ENCODE assay signal across 23 cellular contexts in the genomic region with DNA sequence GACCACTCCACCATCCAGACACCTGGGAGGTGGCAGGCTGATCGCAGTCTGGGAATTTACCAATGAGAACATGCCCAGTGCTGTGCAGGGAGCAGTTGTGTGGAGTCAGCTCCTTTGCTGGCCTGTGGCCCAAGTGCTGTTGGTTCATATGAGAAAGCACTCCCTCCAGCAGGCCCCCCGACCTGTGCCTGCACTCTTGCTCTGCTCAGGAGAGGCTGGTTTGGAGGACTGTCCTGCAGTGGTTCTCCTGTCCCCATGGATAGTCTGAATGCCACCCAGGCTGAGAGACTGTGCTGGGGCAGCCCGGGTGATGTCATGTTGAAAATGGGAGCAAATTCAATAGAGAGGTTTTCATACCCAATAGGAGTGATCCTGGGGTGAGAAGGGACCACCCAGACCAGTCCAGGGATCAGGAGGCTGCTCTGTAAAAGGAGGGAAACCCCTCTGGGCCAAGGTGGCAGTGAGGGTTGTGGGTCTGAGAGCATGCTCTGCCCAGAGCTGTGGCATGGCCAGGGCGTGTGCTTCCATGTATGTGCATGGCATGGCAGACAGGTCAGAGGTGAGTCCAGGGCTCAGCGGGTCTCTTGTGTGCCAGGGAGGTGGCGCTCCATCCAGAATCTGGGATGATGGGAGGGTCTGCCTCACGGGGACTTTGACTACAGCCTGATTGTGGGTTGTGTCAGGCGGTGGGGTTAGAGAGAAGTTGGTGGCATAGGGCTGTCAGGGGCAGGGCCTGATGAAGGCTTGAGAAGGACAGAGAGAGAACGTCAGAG. TPM values are rescaled to one million over a fixed set of nuclear protein-coding genes. Genes with fewer than 3 reads are reported as not detected.
"Had no signal": no experiment of that assay in that cellular context is flagged by ENCODE, and none has a peak within 500 bp of the region (broad histone marks: within the 10 kb centered on the region; RNA-seq: fewer than 3 reads in every experiment).

No MANE protein-coding gene starts in this region.

- H3K4me3 ChIP-seq: esophagus squamous epithelium, gastroesophageal sphincter, left ventricle myocardium inferior, lung, pancreas, prostate gland, right lobe of liver, skin epidermis, testis, tibial nerve, upper lobe of right lung, vagina had no signal

- H3K36me3 ChIP-seq: esophagus squamous epithelium, gastroesophageal sphincter, left ventricle myocardium inferior, pancreas, prostate gland, right lobe of liver, tibial nerve, upper lobe of right lung, vagina had no signal

- H3K27me3 Mint-ChIP-seq: central memory CD8-positive, alpha-beta T cell had no signal

- H3K9me3 Mint-ChIP-seq: central memory CD8-positive, alpha-beta T cell; naive thymus-derived CD8-positive, alpha-beta T cell had no signal

- ATAC-seq: gastroesophageal sphincter; left cardiac atrium; naive thymus-derived CD8-positive, alpha-beta T cell; pancreas; right lobe of liver; upper lobe of right lung had no signal

- H3K27ac ChIP-seq: esophagus squamous epithelium, gastroesophageal sphincter, left ventricle myocardium inferior, pancreas, prostate gland, right lobe of liver, skin epidermis, testis, tibial nerve, upper lobe of right lung, vagina had no signal

- H3K9me3 ChIP-seq: esophagus squamous epithelium, gastroesophageal sphincter, left ventricle myocardium inferior, pancreas, prostate gland, right lobe of liver, testis, tibial nerve, upper lobe of right lung, vagina had no signal

- H3K27me3 ChIP-seq: esophagus squamous epithelium, gastroesophageal sphincter, pancreas, right lobe of liver, testis, tibial nerve, upper lobe of right lung, vagina had no signal

- H3K27ac Mint-ChIP-seq: immature natural killer cell had no signal

- H3K4me1 ChIP-seq: esophagus squamous epithelium, gastroesophageal sphincter, pancreas, prostate gland, right lobe of liver, upper lobe of right lung, vagina had no signal

- H3K4me3 Mint-ChIP-seq: central memory CD8-positive, alpha-beta T cell; immature natural killer cell; naive thymus-derived CD8-positive, alpha-beta T cell had no signal

- DNase-seq: cortex of kidney; effector memory CD4-positive, alpha-beta T cell; esophagus squamous epithelium; foreskin fibroblast; immature natural killer cell; left cardiac atrium; left ventricle myocardium inferior; mesenchymal stem cell; naive thymus-derived CD8-positive, alpha-beta T cell; occipital lobe; stimulated activated CD4-positive, alpha-beta T cell treated with anti-CD3 and anti-CD28 coated beads, Interleukin-12 subunit alpha, Interleukin-12 subunit beta, amount 100 ng/mL, for 4 hours; stimulated activated naive CD4-positive, alpha-beta T cell; testis; upper lobe of right lung had no signal

- H3K36me3 Mint-ChIP-seq: immature natural killer cell; naive thymus-derived CD8-positive, alpha-beta T cell had no signal

- H3K4me1 Mint-ChIP-seq: central memory CD8-positive, alpha-beta T cell; immature natural killer cell; naive thymus-derived CD8-positive, alpha-beta T cell had no signal

RNA-seq across cellular contexts. Expression of gene ADCY1, which starts 12.8 kb away (rescaled TPM):
- total RNA-seq: naive thymus-derived CD8-positive, alpha-beta T cell had no signal
- polyA plus RNA-seq: immature natural killer cell had no signal
